40 cellular contexts compared by ENCODE assay signal in the genomic region with DNA sequence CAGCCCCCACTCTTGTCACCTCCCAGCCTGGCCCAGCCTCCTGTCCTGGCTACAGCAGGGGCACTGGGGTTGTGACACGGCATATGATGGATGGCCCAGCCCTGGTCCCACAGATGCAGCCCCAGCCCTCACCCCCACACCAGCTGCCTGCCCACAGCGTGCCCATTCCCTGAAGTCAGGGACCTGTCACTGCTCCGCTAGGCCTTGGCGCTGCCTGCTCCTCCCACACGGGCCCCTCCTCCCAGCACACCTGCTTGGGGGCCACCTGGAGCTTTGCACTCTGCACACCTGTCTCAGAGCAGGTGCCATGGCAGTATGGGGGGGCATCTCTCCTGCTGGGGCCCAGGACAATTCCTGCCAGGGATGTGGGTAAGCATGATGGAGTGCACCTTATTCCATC. TPM values are rescaled to one million over a fixed set of nuclear protein-coding genes. Genes with fewer than 3 reads are reported as not detected.
DNase-seq lines count a peak whose midpoint lies in the region; ATAC-seq, FAIRE-seq and TF ChIP-seq lines count a peak whose summit lies in the region.
"Had no signal": no experiment of that assay in that cellular context is flagged by ENCODE, and none has a peak within 500 bp of the region (broad histone marks: within the 10 kb centered on the region; RNA-seq: fewer than 3 reads in every experiment).

No MANE protein-coding gene starts in this region.

- no peak for ATAC-seq in natural killer cell treated with Interleukin-12 subunit alpha and Interleukin-12 subunit beta and Interleukin-15 and Interleukin-18, amount 100 ng/mL, for 72 hours
- no peak for ATAC-seq in natural killer cell
- ATAC-seq in upper lobe of right lung, result no peak
- ATAC-seq in GM19328 (IDR thresholded peaks at IDR 0.05; ENCODE audit: unreplicated experiment), result no peak
- ATAC-seq: activated T-helper 17 cell treated with anti-CD3 and anti-CD28 coated beads, Interleukin-2, amount 50 U/mL, for 72 hours; right cardiac atrium; stimulated activated effector memory CD8-positive, alpha-beta T cell treated with anti-CD3 and anti-CD28 coated beads, Interleukin-12 subunit alpha, Interleukin-12 subunit beta, amount 100 ng/mL, for 72 hours had no signal

- H3K4me3 ChIP-seq in H1 (ENCODE audit: extremely low read depth in 1 of 4, insufficient read depth in 2 of 4, low read depth in 3 of 4, low read length in 4 of 4) (no peak overlapping the region), upper lobe of right lung (no peak overlapping the region)
- H3K4me3 ChIP-seq: pancreas, Peyer's patch, SJCRH30, suprapubic skin, uterus had no signal

- FAIRE-seq in H1 (lab: Jason Lieb, UNC), result no peak
- FAIRE-seq: GM18507, keratinocyte, pancreas, TTC549 had no signal

- no peak overlapping the region for H3K4me2 ChIP-seq in H1 (ENCODE audit: insufficient read depth in 1 of 2, low read depth in 2 of 2, low read length in 2 of 2)

- no peak for TF ChIP-seq CTCF in natural killer cell (IDR thresholded peaks at IDR 0.05)
- no peak for TF ChIP-seq CTCF in H1 (IDR thresholded peaks at IDR 0.05; ENCODE audit: control extremely low read depth in 1 of 3, insufficient read depth in 1 of 3, low read depth in 1 of 3, low read length in 3 of 3)
- no peak for TF ChIP-seq CTCF in upper lobe of right lung (IDR thresholded peaks at IDR 0.05)

- TF ChIP-seq EP300 in H1 (IDR thresholded peaks at IDR 0.05; ENCODE audit: borderline replicate concordance in 1 of 2, low read depth in 2 of 2, low read length in 2 of 2), result no peak

- H3K27ac ChIP-seq in H1 (ENCODE audit: low read depth, low read length), result no peak overlapping the region
- no peak overlapping the region for H3K27ac ChIP-seq in upper lobe of right lung
- H3K27ac ChIP-seq: brain microvascular endothelial cell, epithelial cell of prostate, pancreas, Peyer's patch, suprapubic skin, uterus had no signal

- peak; percentile 51 for DNase-seq in natural killer cell treated with Interleukin-12 subunit alpha and Interleukin-12 subunit beta and Interleukin-15 and Interleukin-18, amount 100 ng/mL, for 72 hours (ENCODE audit: low spot score)
- DNase-seq in natural killer cell, result no peak
- DNase-seq in NCI-H2171 treated with DMSO at 0.1 percent for 48 hours (lab: John Stamatoyannopoulos, UW), result peak; percentile 46
- DNase-seq in H1 (ENCODE audit: low read depth in 1 of 2, low spot score in 2 of 2), result no peak
- DNase-seq in upper lobe of right lung, result peak; percentile 54
- no peak for DNase-seq in NCI-H2227 (lab: John Stamatoyannopoulos, UW; ENCODE audit: unreplicated experiment)
- no peak for DNase-seq in SW480 (ENCODE audit: low spot score)
- DNase-seq: activated CD4-positive, alpha-beta memory T cell treated with anti-CD3 and anti-CD28 coated beads, Interleukin-2, amount 10 ng/mL, durations not matched to agents 7 days and 5 days; activated CD4-positive, CD25-positive, alpha-beta regulatory T cell treated with anti-CD3 and anti-CD28 coated beads, Interleukin-2, amount 50 U/mL, for 72 hours; activated naive CD4-positive, alpha-beta T cell treated with anti-CD3 and anti-CD28 coated beads, Interleukin-2, amount 50 U/mL, for 16 hours; amniotic stem cell; brain microvascular endothelial cell; C1 segment of cervical spinal cord; effector CD4-positive, alpha-beta T cell; HCEC 1CT; KBM-7; NCI-H1105; nephron progenitor cell; Peyer's patch; stimulated activated CD4-positive, alpha-beta T cell treated with anti-CD3 and anti-CD28 coated beads, Interleukin-4, amount 100 ng/mL, for 1 hour; uterus had no signal

- no peaks in the 10 kb centered on the region for H4K20me1 ChIP-seq in H1 (replicated peaks in 1 of 2; ENCODE audit: control insufficient read depth in 1 of 2, insufficient read depth in 2 of 2, low read length in 2 of 2)

- H3K79me2 ChIP-seq in H1 (ENCODE audit: control insufficient read depth in 1 of 2, insufficient read depth in 2 of 2, low read length in 2 of 2), result no peaks in the 10 kb centered on the region

- no peak overlapping the region for H2AK5ac ChIP-seq in H1 (ENCODE audit: low read depth, low read length)

- H2AFZ ChIP-seq in H1 (ENCODE audit: low read length), result no peak overlapping the region

- H2BK12ac ChIP-seq in H1 (ENCODE audit: low read depth, low read length), result 0 out of 2 replicates have a peak overlapping the region, but pooled peaks have one; percentile 27

- peaks cover 0 to 4% (median 2%) of the 10 kb centered on the region in 4 experiments; a peak in 5 of 7 replicates for H3K4me1 ChIP-seq in H1 (replicated peaks in 1 of 4; ENCODE audit: control insufficient read depth in 3 of 4, insufficient read depth in 4 of 4, low read length in 3 of 4)
- H3K4me1 ChIP-seq in upper lobe of right lung, result no peaks in the 10 kb centered on the region
- H3K4me1 ChIP-seq: pancreas, Peyer's patch, uterus had no signal

- H3K4me1 Mint-ChIP-seq in natural killer cell treated with Interleukin-12 subunit alpha and Interleukin-12 subunit beta and Interleukin-15 and Interleukin-18, amount 100 ng/mL, for 72 hours (ENCODE audit: low read depth in 2 of 2), result no peaks in the 10 kb centered on the region
- H3K4me1 Mint-ChIP-seq in natural killer cell, result no peaks in the 10 kb centered on the region
- H3K4me1 Mint-ChIP-seq: activated CD4-positive, alpha-beta memory T cell treated with anti-CD3 and anti-CD28 coated beads, Interleukin-2, amount 10 ng/mL, durations not matched to agents 7 days and 5 days; activated T-helper 17 cell treated with anti-CD3 and anti-CD28 coated beads, Interleukin-2, amount 50 U/mL, for 72 hours; stimulated activated effector memory CD8-positive, alpha-beta T cell treated with anti-CD3 and anti-CD28 coated beads, Interleukin-12 subunit alpha, Interleukin-12 subunit beta, amount 100 ng/mL, for 72 hours had no signal

- H2BK15ac ChIP-seq in H1 (ENCODE audit: low read length), result no peak overlapping the region

- no peak overlapping the region for H4K8ac ChIP-seq in H1 (ENCODE audit: extremely low read depth, insufficient read depth, low read length)

- H3K9me3 ChIP-seq in H1 (ENCODE audit: insufficient read depth in 2 of 2, low read depth in 1 of 2, low read length in 1 of 2) (peaks cover 10 to 12% of the 10 kb centered on the region in 2 experiments; a peak in 2 of 4 replicates), upper lobe of right lung (no peaks in the 10 kb centered on the region)
- H3K9me3 ChIP-seq: pancreas, suprapubic skin had no signal

- no peaks in the 10 kb centered on the region for H3K23me2 ChIP-seq in H1 (ENCODE audit: low read depth, low read length)

- POLR2A ChIA-PET in H1 (lab: Charles Lee; ENCODE audit: partially characterized antibody), result interaction anchor here (0.6 kb wide), 1 partner anchor 141 kb away, joined by 3 read pairs; no protein-coding TSS in a partner anchor

- H4K5ac ChIP-seq in H1 (ENCODE audit: insufficient read length, low read depth, low read length), result no peak overlapping the region

- no peak overlapping the region for H2BK120ac ChIP-seq in H1 (replicated peaks; ENCODE audit: low read depth, low read length)

- no peak overlapping the region for H2BK20ac ChIP-seq in H1 (ENCODE audit: low read length)

- H3K36me3 ChIP-seq in H1 (ENCODE audit: control insufficient read depth in 2 of 4, insufficient read depth in 4 of 4, low read length in 3 of 4) (no peaks in the 10 kb centered on the region), upper lobe of right lung (no peaks in the 10 kb centered on the region)
- H3K36me3 ChIP-seq: brain microvascular endothelial cell, pancreas, Peyer's patch, SJCRH30, suprapubic skin, uterus had no signal

- H3K36me3 Mint-ChIP-seq in natural killer cell treated with Interleukin-12 subunit alpha and Interleukin-12 subunit beta and Interleukin-15 and Interleukin-18, amount 100 ng/mL, for 72 hours, result no peaks in the 10 kb centered on the region
- H3K36me3 Mint-ChIP-seq in natural killer cell, result no peaks in the 10 kb centered on the region
- H3K36me3 Mint-ChIP-seq: stimulated activated effector memory CD8-positive, alpha-beta T cell treated with anti-CD3 and anti-CD28 coated beads, Interleukin-12 subunit alpha, Interleukin-12 subunit beta, amount 100 ng/mL, for 72 hours had no signal

- H3K14ac ChIP-seq in H1 (ENCODE audit: insufficient read length), result no peak overlapping the region

- no peak overlapping the region for H2BK5ac ChIP-seq in H1 (ENCODE audit: low read depth, low read length)

- H3K4ac ChIP-seq in H1 (replicated peaks; ENCODE audit: insufficient read length, low read depth, low read length), result no peak overlapping the region

- peaks cover 17 to 22% of the 10 kb centered on the region in 2 donors for H3K27me3 Mint-ChIP-seq in natural killer cell treated with Interleukin-12 subunit alpha and Interleukin-12 subunit beta and Interleukin-15 and Interleukin-18, amount 100 ng/mL, for 72 hours
- H3K27me3 Mint-ChIP-seq in natural killer cell (ENCODE audit: low read depth in 2 of 2), result peaks cover 17 to 18% of the 10 kb centered on the region in 2 donors
- H3K27me3 Mint-ChIP-seq: activated T-helper 17 cell treated with anti-CD3 and anti-CD28 coated beads, Interleukin-2, amount 50 U/mL, for 72 hours had no signal

- CTCF ChIA-PET in H1 (lab: Charles Lee; ENCODE audit: partially characterized antibody), result interaction anchor here (0.6 to 1.3 kb wide), 5 partner anchors 10 to 55 kb away, joined by 3 to 4 read pairs (median 3); partner anchors contain the start of gene YKT6

- TF ChIP-seq RAD21 in H1 (IDR thresholded peaks at IDR 0.05 in 1 of 2, conservative IDR thresholded peaks at IDR 0.05 in 1 of 2; ENCODE audit: low read depth in 2 of 2, low read length in 2 of 2), result no peak

- TF ChIP-seq POLR2A in H1 (IDR thresholded peaks at IDR 0.05; ENCODE audit: control extremely low read depth in 1 of 2, low read depth in 2 of 2, low read length in 2 of 2), result no peak

- intact Hi-C loops in natural killer cell (cut with micrococcal nuclease), result no loop called here
- intact Hi-C loops in upper lobe of right lung (cut with DNase I), result no loop called here

- H3K4me3 Mint-ChIP-seq in natural killer cell treated with Interleukin-12 subunit alpha and Interleukin-12 subunit beta and Interleukin-15 and Interleukin-18, amount 100 ng/mL, for 72 hours, result no peak overlapping the region
- no peak overlapping the region for H3K4me3 Mint-ChIP-seq in natural killer cell
- H3K4me3 Mint-ChIP-seq: activated CD4-positive, alpha-beta memory T cell treated with anti-CD3 and anti-CD28 coated beads, Interleukin-2, amount 10 ng/mL, durations not matched to agents 7 days and 5 days; activated T-helper 17 cell treated with anti-CD3 and anti-CD28 coated beads, Interleukin-2, amount 50 U/mL, for 72 hours; nephron progenitor cell; stimulated activated effector memory CD8-positive, alpha-beta T cell treated with anti-CD3 and anti-CD28 coated beads, Interleukin-12 subunit alpha, Interleukin-12 subunit beta, amount 100 ng/mL, for 72 hours had no signal

- H3K23ac ChIP-seq in H1 (ENCODE audit: insufficient read length), result no peak overlapping the region

- 77% methylated on average over 5 of the region's 5 CpGs; no CpG with 5 or more reads in 1 of the 2 experiments for WGBS in H1 (ENCODE audit: extremely low coverage in 1 of 2, insufficient coverage in 1 of 2, insufficient read length in 1 of 2, insufficient replicate concordance in 2 of 2, low coverage in 1 of 2, low lambda C conversion rate in 2 of 2, missing lambda C conversion rate in 1 of 2), 2 experiments

- no peak overlapping the region; the same call in 1 of the 2 replicates for H3K18ac ChIP-seq in H1 (ENCODE audit: extremely low read depth, low read length)

- H3K9ac ChIP-seq in H1 (replicated peaks in 1 of 4; ENCODE audit: extremely low read depth in 1 of 4, low read depth in 3 of 4, low read length in 3 of 4), result no peak overlapping the region

- H3K9me3 Mint-ChIP-seq in natural killer cell treated with Interleukin-12 subunit alpha and Interleukin-12 subunit beta and Interleukin-15 and Interleukin-18, amount 100 ng/mL, for 72 hours, result no peaks in the 10 kb centered on the region
- H3K9me3 Mint-ChIP-seq in natural killer cell, result no peaks in the 10 kb centered on the region
- H3K9me3 Mint-ChIP-seq: activated T-helper 17 cell treated with anti-CD3 and anti-CD28 coated beads, Interleukin-2, amount 50 U/mL, for 72 hours; stimulated activated effector memory CD8-positive, alpha-beta T cell treated with anti-CD3 and anti-CD28 coated beads, Interleukin-12 subunit alpha, Interleukin-12 subunit beta, amount 100 ng/mL, for 72 hours had no signal

- no peak overlapping the region for H4K91ac ChIP-seq in H1 (replicated peaks; ENCODE audit: insufficient read length, low read length)

- peaks cover 0 to 3% (median 0%) of the 10 kb centered on the region in 4 experiments; a peak in 3 of 7 replicates for H3K27me3 ChIP-seq in H1 (replicated peaks in 1 of 4; ENCODE audit: control insufficient read depth in 3 of 4, extremely low read depth in 1 of 4, insufficient read depth in 3 of 4, low read length in 3 of 4)
- no peaks in the 10 kb centered on the region for H3K27me3 ChIP-seq in upper lobe of right lung
- H3K27me3 ChIP-seq: brain microvascular endothelial cell, pancreas, Peyer's patch, SJCRH30, suprapubic skin, uterus had no signal

- H3K79me1 ChIP-seq in H1 (ENCODE audit: low read depth, low read length), result no peaks in the 10 kb centered on the region

- no peak overlapping the region for H3K27ac Mint-ChIP-seq in natural killer cell treated with Interleukin-12 subunit alpha and Interleukin-12 subunit beta and Interleukin-15 and Interleukin-18, amount 100 ng/mL, for 72 hours
- no peak overlapping the region for H3K27ac Mint-ChIP-seq in natural killer cell
- H3K27ac Mint-ChIP-seq: activated CD4-positive, alpha-beta memory T cell treated with anti-CD3 and anti-CD28 coated beads, Interleukin-2, amount 10 ng/mL, durations not matched to agents 7 days and 5 days; activated T-helper 17 cell treated with anti-CD3 and anti-CD28 coated beads, Interleukin-2, amount 50 U/mL, for 72 hours; stimulated activated effector memory CD8-positive, alpha-beta T cell treated with anti-CD3 and anti-CD28 coated beads, Interleukin-12 subunit alpha, Interleukin-12 subunit beta, amount 100 ng/mL, for 72 hours had no signal

- no peak overlapping the region for H3K56ac ChIP-seq in H1 (replicated peaks; ENCODE audit: insufficient read length, low read depth, low read length)

RNA-seq across cellular contexts. Expression of gene GCK, which starts 3.5 kb away (rescaled TPM):
- under 1 TPM in 1 of 2 donors, not detected in 1; 0.24 TPM for total RNA-seq in natural killer cell treated with Interleukin-12 subunit alpha and Interleukin-12 subunit beta and Interleukin-15 and Interleukin-18, amount 100 ng/mL, for 72 hours
- total RNA-seq in natural killer cell, result not detected
- total RNA-seq in H1 (2021; fragmentation: NEBNext Ultra II Directional; extraction: Animal tissue kit (Norgen Biotek cat#: 25700)), result 4.1 and 4.9 TPM in 2 replicates
- polyA plus RNA-seq in H1 (2011; rRNA removed), result 2.4 and 4.3 TPM in 2 replicates
- 3.8 TPM for polyA plus RNA-seq in H1 (2011; cell fraction: cytosol; rRNA removed)
- 3.8 TPM for polyA plus RNA-seq in H1 (2011; cell fraction: nucleus; rRNA removed)
- 1.9 to 3.7 TPM (median 3.2 TPM) in 4 replicates for polyA plus RNA-seq in H1 (2012, experiment 1 of 2)
- 3.3 TPM for polyA plus RNA-seq in H1 (2012, experiment 2 of 2)
- 3.1 TPM for polyA plus RNA-seq in H1 (2013, experiment 1 of 2)
- polyA plus RNA-seq in H1 (2013, experiment 2 of 2), result 3.0 TPM
- 0.71 and 1.2 TPM in 2 replicates for polyA minus RNA-seq in H1 (2011; rRNA and poly(A)+ RNA removed)
- polyA minus RNA-seq in H1 (2011; cell fraction: cytosol; rRNA and poly(A)+ RNA removed), result 2.1 TPM
- 2.0 TPM for polyA minus RNA-seq in H1 (2011; cell fraction: nucleus; rRNA and poly(A)+ RNA removed)
- 0.23 TPM for total RNA-seq in upper lobe of right lung
- total RNA-seq: activated CD4-positive, alpha-beta memory T cell treated with anti-CD3 and anti-CD28 coated beads, Interleukin-2, amount 10 ng/mL, durations not matched to agents 7 days and 5 days; HT1080; MCF 10A; Peyer's patch; SJCRH30; T-helper 1 cell treated with Interleukin-12 subunit alpha and Interleukin-12 subunit beta and Interleukin-4 antibody, amounts not matched to agents 30 ng/mL and 1 ng/mL, for 36 hours had no signal
- polyA plus RNA-seq: keratinocyte had no signal

RNA-seq across cellular contexts. Expression of gene YKT6, which starts 15.0 kb away (rescaled TPM):
- total RNA-seq in natural killer cell treated with Interleukin-12 subunit alpha and Interleukin-12 subunit beta and Interleukin-15 and Interleukin-18, amount 100 ng/mL, for 72 hours, result 10 to 100 TPM; 93.1 to 99.3 TPM
- total RNA-seq in natural killer cell (100 to 1,000 TPM in 1 of 3 donors, 10 to 100 TPM in 2; 72.4 to 107 (median 87.1) TPM), upper lobe of right lung (54.7 TPM)
- 103 and 108 TPM in 2 replicates for total RNA-seq in H1 (2021; fragmentation: NEBNext Ultra II Directional; extraction: Animal tissue kit (Norgen Biotek cat#: 25700))
- polyA plus RNA-seq in H1 (2011; rRNA removed), result 75.3 and 86.9 TPM in 2 replicates
- 100 TPM for polyA plus RNA-seq in H1 (2011; cell fraction: cytosol; rRNA removed)
- 111 TPM for polyA plus RNA-seq in H1 (2011; cell fraction: nucleus; rRNA removed)
- polyA plus RNA-seq in H1 (2012, experiment 1 of 2), result 87.6 to 97.6 TPM (median 91.7 TPM) in 4 replicates
- 83.3 TPM for polyA plus RNA-seq in H1 (2012, experiment 2 of 2)
- polyA plus RNA-seq in H1 (2013, experiment 1 of 2), result 64.5 TPM
- polyA plus RNA-seq in H1 (2013, experiment 2 of 2), result 68.0 TPM
- polyA minus RNA-seq in H1 (2011; rRNA and poly(A)+ RNA removed), result 91.6 and 96.9 TPM in 2 replicates
- polyA minus RNA-seq in H1 (2011; cell fraction: cytosol; rRNA and poly(A)+ RNA removed), result 38.1 TPM
- 51.1 TPM for polyA minus RNA-seq in H1 (2011; cell fraction: nucleus; rRNA and poly(A)+ RNA removed)

RNA-seq across cellular contexts. Expression of gene MYL7, which starts 44.6 kb away (rescaled TPM):
- total RNA-seq in natural killer cell treated with Interleukin-12 subunit alpha and Interleukin-12 subunit beta and Interleukin-15 and Interleukin-18, amount 100 ng/mL, for 72 hours, result not detected
- total RNA-seq in natural killer cell (not detected), upper lobe of right lung (3.1 TPM)
- total RNA-seq in H1 (2021; fragmentation: NEBNext Ultra II Directional; extraction: Animal tissue kit (Norgen Biotek cat#: 25700)), result 3.3 and 3.6 TPM in 2 replicates
- 1.4 and 3.4 TPM in 2 replicates for polyA plus RNA-seq in H1 (2011; rRNA removed)
- 1.8 TPM for polyA plus RNA-seq in H1 (2011; cell fraction: cytosol; rRNA removed)
- polyA plus RNA-seq in H1 (2011; cell fraction: nucleus; rRNA removed), result 3.0 TPM
- polyA plus RNA-seq in H1 (2012, experiment 1 of 2), result 2.1 to 4.1 TPM (median 2.5 TPM) in 4 replicates
- 8.2 TPM for polyA plus RNA-seq in H1 (2012, experiment 2 of 2)
- 1.8 TPM for polyA plus RNA-seq in H1 (2013, experiment 1 of 2)
- polyA plus RNA-seq in H1 (2013, experiment 2 of 2), result 2.9 TPM
- 2.1 and 3.8 TPM in 2 replicates for polyA minus RNA-seq in H1 (2011; rRNA and poly(A)+ RNA removed)
- polyA minus RNA-seq in H1 (2011; cell fraction: cytosol; rRNA and poly(A)+ RNA removed), result not detected
- polyA minus RNA-seq in H1 (2011; cell fraction: nucleus; rRNA and poly(A)+ RNA removed), result not detected
- total RNA-seq: activated CD4-positive, alpha-beta memory T cell treated with anti-CD3 and anti-CD28 coated beads, Interleukin-2, amount 10 ng/mL, durations not matched to agents 7 days and 5 days; activated T-helper 17 cell treated with anti-CD3 and anti-CD28 coated beads, Interleukin-2, amount 50 U/mL, for 72 hours; chondrocyte; Daoy; glomerular endothelial cell; HT1080; liver; MCF 10A; mononuclear cell; Peyer's patch; SJCRH30; suprapubic skin; T-helper 1 cell treated with Interleukin-12 subunit alpha and Interleukin-12 subunit beta and Interleukin-4 antibody, amounts not matched to agents 30 ng/mL and 1 ng/mL, for 36 hours; uterus had no signal
- polyA plus RNA-seq: liver had no signal

Comparison
In these comparisons a context has a peak if more than half of its experiments do, and no peak if none do; other contexts are left out.
1. DNase-seq: peak in natural killer cell treated with Interleukin-12 subunit alpha and Interleukin-12 subunit beta and Interleukin-15 and Interleukin-18, amount 100 ng/mL, for 72 hours (single experiment), NCI-H2171 treated with DMSO at 0.1 percent for 48 hours (single experiment) and upper lobe of right lung (single experiment); none in natural killer cell (single experiment), H1 (0 of 2), NCI-H2227 (single experiment) and SW480 (single experiment).